In genomic region chr2:227759411-227760113, GRCh38 we compare ENCODE assay signal across 19 cellular contexts. TPM values are rescaled to one million over a fixed set of nuclear protein-coding genes. Genes with fewer than 3 reads are reported as not detected.
DNase-seq lines count a peak whose midpoint lies in the region; FAIRE-seq and TF ChIP-seq lines count a peak whose summit lies in the region.
"Had no signal": no experiment of that assay in that cellular context is flagged by ENCODE, and none has a peak within 500 bp of the region (broad histone marks: within the 10 kb centered on the region; RNA-seq: fewer than 3 reads in every experiment).

No MANE protein-coding gene starts in this region.

- no peak for TF ChIP-seq CTCF in bronchial epithelial cell (IDR thresholded peaks at IDR 0.05; ENCODE audit: insufficient read depth, low read length, severe bottlenecking)

- no peaks in the 10 kb centered on the region for H3K27me3 ChIP-seq in bronchial epithelial cell (ENCODE audit: control insufficient read depth, insufficient read depth, low read length)
- H3K27me3 ChIP-seq: BLaER1 treated with 17β-estradiol and CSF1 and Interleukin-3, amounts not matched to agents 10 nM and 100 nM; SJSA1; spleen had no signal

- H3K36me3 ChIP-seq in bronchial epithelial cell (ENCODE audit: control insufficient read depth, insufficient read depth, low read length) = no peaks in the 10 kb centered on the region
- H3K36me3 ChIP-seq: BLaER1 treated with 17β-estradiol and CSF1 and Interleukin-3, amounts not matched to agents 10 nM and 100 nM; SJSA1; spleen had no signal

- no peak overlapping the region for H3K4me3 ChIP-seq in bronchial epithelial cell (ENCODE audit: low read depth, low read length)
- H3K4me3 ChIP-seq: BLaER1 treated with 17β-estradiol and CSF1 and Interleukin-3, amounts not matched to agents 10 nM and 100 nM; coronary artery; SJSA1; spleen had no signal

- peak; percentile 36 for FAIRE-seq in bronchial epithelial cell (lab: Jason Lieb, UNC)

- DNase-seq in M059J (ENCODE audit: low read depth) = peak; percentile 48
- peak; percentile 73 for DNase-seq in bronchial epithelial cell (ENCODE audit: low read depth)
- DNase-seq in left kidney (ENCODE audit: low read depth, low spot score) = peak; percentile 19
- DNase-seq in retina = peak; percentile 29
- no peak for DNase-seq in NCI-H1436 treated with DMSO at 0.1 percent for 48 hours (lab: John Stamatoyannopoulos, UW)
- DNase-seq in activated effector memory CD4-positive, alpha-beta T cell treated with anti-CD3 and anti-CD28 coated beads, Interleukin-2, amount 50 U/mL, for 16 hours = no peak
- no peak for DNase-seq in AG20443 (ENCODE audit: low spot score)
- DNase-seq in NCI-H526 treated with DMSO at 0.1 percent for 48 hours (lab: John Stamatoyannopoulos, UW) = no peak
- DNase-seq: activated CD4-positive, alpha-beta memory T cell treated with anti-CD3 and anti-CD28 coated beads, Interleukin-2, amount 10 ng/mL, durations not matched to agents 7 days and 5 days; DMS79 treated with DMSO at 0.1 percent for 48 hours; IMR-90; NCI-H1092 treated with DMSO at 0.1 percent for 48 hours; spleen had no signal

RNA-seq across cellular contexts. Expression of gene SCYGR8, which starts 13.9 kb away (rescaled TPM):
- not detected in 2 replicates for total RNA-seq in M059J (2014; rRNA removed; shearing (Covaris generic))
- not detected in 2 replicates for total RNA-seq in bronchial epithelial cell
- total RNA-seq: activated CD4-positive, alpha-beta memory T cell treated with anti-CD3 and anti-CD28 coated beads, Interleukin-2, amount 10 ng/mL, durations not matched to agents 7 days and 5 days; activated T-helper 17 cell treated with anti-CD3 and anti-CD28 coated beads, Interleukin-2, amount 50 U/mL, for 72 hours; fibroblast of lung; H4; IMR-90; SJSA1; spleen had no signal

RNA-seq across cellular contexts. Expression of gene SCYGR7, which starts 31.4 kb away (rescaled TPM):
- not detected in 2 replicates for total RNA-seq in M059J (2014; rRNA removed; shearing (Covaris generic))
- total RNA-seq in bronchial epithelial cell = not detected in 2 replicates
- total RNA-seq: activated CD4-positive, alpha-beta memory T cell treated with anti-CD3 and anti-CD28 coated beads, Interleukin-2, amount 10 ng/mL, durations not matched to agents 7 days and 5 days; activated T-helper 17 cell treated with anti-CD3 and anti-CD28 coated beads, Interleukin-2, amount 50 U/mL, for 72 hours; fibroblast of lung; H4; IMR-90; SJSA1; spleen had no signal

RNA-seq across cellular contexts. Expression of gene SCYGR6, which starts 35.0 kb away (rescaled TPM):
- total RNA-seq in M059J (2014; rRNA removed; shearing (Covaris generic)) = not detected in 2 replicates
- not detected in 2 replicates for total RNA-seq in bronchial epithelial cell
- total RNA-seq: activated CD4-positive, alpha-beta memory T cell treated with anti-CD3 and anti-CD28 coated beads, Interleukin-2, amount 10 ng/mL, durations not matched to agents 7 days and 5 days; activated T-helper 17 cell treated with anti-CD3 and anti-CD28 coated beads, Interleukin-2, amount 50 U/mL, for 72 hours; fibroblast of lung; H4; IMR-90; SJSA1; spleen had no signal

RNA-seq across cellular contexts. Expression of gene SLC19A3, which starts 41.7 kb away (rescaled TPM):
- not detected in 2 replicates for total RNA-seq in M059J (2014; rRNA removed; shearing (Covaris generic))
- total RNA-seq in bronchial epithelial cell = not detected in 2 replicates
- total RNA-seq: activated CD4-positive, alpha-beta memory T cell treated with anti-CD3 and anti-CD28 coated beads, Interleukin-2, amount 10 ng/mL, durations not matched to agents 7 days and 5 days; activated T-helper 17 cell treated with anti-CD3 and anti-CD28 coated beads, Interleukin-2, amount 50 U/mL, for 72 hours; SJSA1 had no signal

RNA-seq across cellular contexts. Expression of gene CCL20, which starts 54.1 kb away (rescaled TPM):
- total RNA-seq in M059J (2014; rRNA removed; shearing (Covaris generic)) = not detected in 2 replicates
- total RNA-seq in bronchial epithelial cell = 1.5 and 3.7 TPM in 2 replicates
- total RNA-seq: fibroblast of lung, H4, IMR-90, SJSA1, spleen had no signal

Comparison
In these comparisons a context has a peak if more than half of its experiments do, and no peak if none do; other contexts are left out.
1. DNase-seq: peak in M059J (single experiment), bronchial epithelial cell (single experiment), left kidney (single experiment) and retina (single experiment); none in NCI-H1436 treated with DMSO at 0.1 percent for 48 hours (single experiment), activated effector memory CD4-positive, alpha-beta T cell treated with anti-CD3 and anti-CD28 coated beads, Interleukin-2, amount 50 U/mL, for 16 hours (single experiment), AG20443 (single experiment) and NCI-H526 treated with DMSO at 0.1 percent for 48 hours (single experiment).